Comparison of ENCODE assay signal across 27 cellular contexts in the genomic region with DNA sequence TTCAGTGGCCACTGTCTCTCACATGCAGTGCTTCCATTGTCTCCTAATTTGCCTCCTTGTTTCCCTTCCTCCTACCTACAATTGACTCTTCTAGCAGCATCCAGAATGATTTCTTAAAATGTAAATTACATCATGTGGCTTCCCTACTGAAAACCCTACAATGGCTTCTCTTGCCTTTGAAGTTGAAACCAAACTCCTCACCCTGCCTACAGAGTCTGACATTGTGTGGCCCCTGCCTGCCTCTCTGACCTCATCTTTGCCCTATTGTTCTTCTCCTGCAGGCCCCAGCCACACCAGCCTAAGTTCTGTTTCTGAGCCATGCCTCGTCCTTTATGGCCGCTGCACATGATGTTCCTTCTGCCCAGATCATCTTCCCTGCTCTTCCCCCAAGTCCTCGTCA.
"Had no signal": no experiment of that assay in that cellular context is flagged by ENCODE, and none has a peak within 500 bp of the region (broad histone marks: within the 10 kb centered on the region; RNA-seq: fewer than 3 reads in every experiment).

No MANE protein-coding gene starts in this region.

- H3K4me3 Mint-ChIP-seq: activated CD8-positive, alpha-beta T cell treated with anti-CD3 and anti-CD28 coated beads, Interleukin-2, amount 10 ng/mL, durations not matched to agents 7 days and 5 days; activated naive CD4-positive, alpha-beta T cell treated with anti-CD3 and anti-CD28 coated beads for 36 hours; activated naive CD8-positive, alpha-beta T cell; activated T-cell treated with anti-CD3 and anti-CD28 coated beads, Interleukin-2, amount 50 U/mL, for 24 hours; brain; central memory CD8-positive, alpha-beta T cell; T-cell had no signal

- H3K36me3 Mint-ChIP-seq: activated naive CD8-positive, alpha-beta T cell; brain had no signal

- H3K27ac Mint-ChIP-seq: activated CD8-positive, alpha-beta T cell treated with anti-CD3 and anti-CD28 coated beads, Interleukin-2, amount 10 ng/mL, durations not matched to agents 7 days and 5 days; activated naive CD4-positive, alpha-beta T cell treated with anti-CD3 and anti-CD28 coated beads for 36 hours; activated naive CD8-positive, alpha-beta T cell; activated T-cell treated with anti-CD3 and anti-CD28 coated beads, Interleukin-2, amount 50 U/mL, for 24 hours; brain; T-cell had no signal

- H3K4me1 Mint-ChIP-seq: brain; central memory CD8-positive, alpha-beta T cell; T-cell had no signal

- H3K4me3 ChIP-seq: SK-N-MC had no signal

- H3K27ac ChIP-seq: SK-N-MC had no signal

- DNase-seq: activated CD4-positive, alpha-beta T cell treated with anti-CD3 and anti-CD28 coated beads for 48 hours; activated CD4-positive, alpha-beta T cell treated with anti-CD3 and anti-CD28 coated beads, Interleukin-2, amount 50 U/mL, for 4 hours; activated CD4-positive, CD25-positive, alpha-beta regulatory T cell; activated CD8-positive, alpha-beta T cell treated with anti-CD3 and anti-CD28 coated beads, Interleukin-2, amount 10 ng/mL, durations not matched to agents 7 days and 5 days; activated gamma-delta T cell; activated naive CD4-positive, alpha-beta T cell treated with anti-CD3 and anti-CD28 coated beads for 36 hours; activated T-cell treated with anti-CD3 and anti-CD28 coated beads, Interleukin-2, amount 50 U/mL, for 24 hours; amygdala; NCI-H1048; NCI-H1930; NCI-H2107; NCI-H510A treated with DMSO at 0.1 percent for 48 hours; NCI-H69; NK-92 treated with Interleukin-12 subunit alpha and Interleukin-12 subunit beta, amount 100 ng/mL, for 24 hours; OCI-M1; RPMI8226; T-cell; T-helper 2 cell; T1000 had no signal

- ATAC-seq: activated CD8-positive, alpha-beta T cell treated with anti-CD3 and anti-CD28 coated beads, Interleukin-2, amount 10 ng/mL, durations not matched to agents 7 days and 5 days; Panc1; Right ventricle myocardium inferior; T-cell had no signal

- FAIRE-seq: astrocyte, TTC549 had no signal

- H3K9me3 Mint-ChIP-seq: activated naive CD4-positive, alpha-beta T cell treated with anti-CD3 and anti-CD28 coated beads for 36 hours; activated T-cell treated with anti-CD3 and anti-CD28 coated beads, Interleukin-2, amount 50 U/mL, for 24 hours; brain; central memory CD8-positive, alpha-beta T cell; T-cell had no signal

- H3K27me3 Mint-ChIP-seq: activated T-cell treated with anti-CD3 and anti-CD28 coated beads, Interleukin-2, amount 50 U/mL, for 24 hours; central memory CD8-positive, alpha-beta T cell had no signal
